ENCODE assay signal across 18 cellular contexts in the genomic region with DNA sequence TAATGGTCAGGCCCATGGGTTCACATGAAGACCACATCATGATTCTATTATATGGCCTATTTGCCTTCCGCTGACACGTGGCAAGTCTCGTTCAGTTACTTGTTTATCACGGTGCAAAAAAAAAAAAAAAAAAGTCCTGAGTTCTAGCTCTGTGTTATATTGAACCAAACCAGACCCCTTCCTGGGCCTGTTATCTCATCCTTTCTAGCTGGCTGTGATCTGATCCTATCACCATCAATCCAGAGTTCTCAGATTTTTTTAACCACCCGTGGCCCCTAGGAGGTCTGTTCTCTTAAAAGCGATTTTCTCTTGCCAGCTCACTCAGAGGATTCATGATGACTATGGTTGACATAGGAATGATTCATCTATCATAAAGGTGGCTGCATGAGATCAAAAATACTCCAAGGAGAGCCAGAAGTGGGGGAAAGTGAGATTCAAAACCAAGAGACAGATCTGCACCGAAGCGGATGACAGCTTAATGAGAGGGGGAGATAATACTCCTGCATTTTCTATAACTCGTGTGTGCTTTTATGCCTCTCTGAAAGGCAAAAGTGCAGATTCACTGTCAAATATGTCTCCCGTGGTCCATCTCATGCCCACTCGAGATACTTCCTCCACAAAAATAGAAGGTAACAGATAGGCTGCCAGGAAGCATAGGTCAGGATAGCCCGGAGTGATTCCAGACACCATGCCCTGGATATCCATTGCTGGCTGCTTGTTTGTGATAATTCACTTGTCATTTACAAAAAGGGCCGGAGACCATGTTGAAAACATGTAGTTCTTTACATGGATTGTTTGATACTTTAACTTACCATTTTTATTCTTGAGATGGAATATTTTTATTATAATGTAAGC.
"Had no signal": no experiment of that assay in that cellular context is flagged by ENCODE, and none has a peak within 500 bp of the region (broad histone marks: within the 10 kb centered on the region; RNA-seq: fewer than 3 reads in every experiment).

No MANE protein-coding gene starts in this region.

- H3K36me3 Mint-ChIP-seq: naive thymus-derived CD8-positive, alpha-beta T cell had no signal

- H3K4me1 ChIP-seq: gastrocnemius medialis, heart right ventricle, tibial artery, upper lobe of right lung, vagina had no signal

- H3K27ac ChIP-seq: epithelial cell of prostate, esophagus muscularis mucosa, gastrocnemius medialis, heart right ventricle, ovary, tibial artery, upper lobe of right lung, vagina had no signal

- H3K36me3 ChIP-seq: esophagus muscularis mucosa, gastrocnemius medialis, heart right ventricle, ovary, tibial artery, upper lobe of right lung, vagina had no signal

- H3K9me3 Mint-ChIP-seq: dendritic cell treated with granulocyte-macrophage colony-stimulating factor and Interleukin-4, amounts not matched to agents 40 ng/mL and 50 ng/mL, for 4 days had no signal

- H3K4me1 Mint-ChIP-seq: naive thymus-derived CD8-positive, alpha-beta T cell had no signal

- H3K9me3 ChIP-seq: gastrocnemius medialis, mucosa of descending colon, ovary, vagina had no signal

- DNase-seq: effector memory CD8-positive, alpha-beta T cell; gastrocnemius medialis; heart right ventricle; islet precursor cell; mucosa of descending colon; naive thymus-derived CD8-positive, alpha-beta T cell; ovary; right cardiac atrium; small intestine; stimulated activated CD4-positive, alpha-beta T cell treated with anti-CD3 and anti-CD28 coated beads, Interleukin-12 subunit alpha, Interleukin-12 subunit beta, amount 100 ng/mL, for 4 hours; stimulated activated naive CD4-positive, alpha-beta T cell treated with Interleukin-2 at 50 U/mL for 16 hours; tibial artery; upper lobe of right lung had no signal

- H3K4me3 ChIP-seq: esophagus muscularis mucosa, gastrocnemius medialis, heart right ventricle, mucosa of descending colon, ovary, tibial artery, upper lobe of right lung, vagina had no signal

- H3K4me3 Mint-ChIP-seq: dendritic cell treated with granulocyte-macrophage colony-stimulating factor and Interleukin-4, amounts not matched to agents 40 ng/mL and 50 ng/mL, for 4 days; effector memory CD8-positive, alpha-beta T cell; naive thymus-derived CD8-positive, alpha-beta T cell; neural crest cell had no signal

- H3K27ac Mint-ChIP-seq: dendritic cell treated with granulocyte-macrophage colony-stimulating factor and Interleukin-4, amounts not matched to agents 40 ng/mL and 50 ng/mL, for 4 days; effector memory CD8-positive, alpha-beta T cell; naive thymus-derived CD8-positive, alpha-beta T cell had no signal

- ATAC-seq: effector memory CD8-positive, alpha-beta T cell; gastrocnemius medialis; mucosa of descending colon; naive thymus-derived CD8-positive, alpha-beta T cell; upper lobe of right lung had no signal

- H3K27me3 Mint-ChIP-seq: dendritic cell treated with granulocyte-macrophage colony-stimulating factor and Interleukin-4, amounts not matched to agents 40 ng/mL and 50 ng/mL, for 4 days; effector memory CD8-positive, alpha-beta T cell had no signal

- H3K27me3 ChIP-seq: esophagus muscularis mucosa, gastrocnemius medialis, heart right ventricle, ovary, tibial artery, upper lobe of right lung, vagina had no signal
